ENCODE assay signal across 13 cellular contexts in the genomic region with DNA sequence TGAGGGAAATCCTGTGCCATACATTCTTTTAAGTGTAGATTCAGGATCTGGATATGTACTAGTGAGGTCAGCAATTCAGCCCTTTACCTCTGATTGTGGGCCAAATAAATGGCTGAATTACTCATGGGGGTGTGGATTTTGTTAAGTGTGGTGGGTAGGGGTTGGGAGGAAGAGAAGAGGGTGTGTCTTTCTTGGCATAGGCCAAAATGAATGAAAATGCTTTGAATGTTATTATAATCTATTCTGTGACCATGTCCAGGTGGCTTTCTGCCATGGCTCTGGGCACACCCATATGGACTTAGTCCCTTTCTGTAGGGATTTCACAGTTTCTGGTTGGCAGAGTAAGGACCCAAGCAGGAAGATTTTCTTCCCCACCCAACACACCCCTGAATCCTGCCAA.
A peak's percentile ranks its signal among the peaks of the same experiment; 100 is the strongest.
DNase-seq lines count a peak whose midpoint lies in the region; ATAC-seq and TF ChIP-seq lines count a peak whose summit lies in the region.
"Had no signal": no experiment of that assay in that cellular context is flagged by ENCODE, and none has a peak within 500 bp of the region (broad histone marks: within the 10 kb centered on the region; RNA-seq: fewer than 3 reads in every experiment).

No MANE protein-coding gene starts in this region.

- peak; percentile 63 for DNase-seq in LHCN-M2 (ENCODE audit: low read depth)
- no peak for DNase-seq in coronary artery (ENCODE audit: low spot score)
- DNase-seq in left lobe of liver (ENCODE audit: low spot score) = peak; percentile 53
- no peak for DNase-seq in tibial nerve (ENCODE audit: low spot score in 2 of 2)
- DNase-seq in GDM1 (lab: John Stamatoyannopoulos, UW) = no peak
- DNase-seq in NCI-H345 (lab: John Stamatoyannopoulos, UW) = no peak
- DNase-seq: activated B cell treated with CpG ODN at 0.5 μM for 24 hours; activated effector memory CD4-positive, alpha-beta T cell treated with Interleukin-2 at 50 U/mL for 16 hours; DMS79 treated with DMSO at 0.1 percent for 48 hours had no signal

- TF ChIP-seq EP300 in tibial nerve (IDR thresholded peaks at IDR 0.05) = no peak

- no peaks in the 10 kb centered on the region for H3K9me3 ChIP-seq in tibial nerve

- peaks cover 0 to 33% (median 6%) of the 10 kb centered on the region in 4 donors for H3K4me1 ChIP-seq in tibial nerve

- no peaks in the 10 kb centered on the region for H3K36me3 ChIP-seq in tibial nerve

- TF ChIP-seq CTCF in coronary artery (IDR thresholded peaks at IDR 0.05) = no peak
- no peak for TF ChIP-seq CTCF in tibial nerve (IDR thresholded peaks at IDR 0.05)

- no peaks in the 10 kb centered on the region for H3K27me3 ChIP-seq in tibial nerve

- no peak for TF ChIP-seq POLR2A in tibial nerve (IDR thresholded peaks at IDR 0.05)

- peak; percentile 94 for ATAC-seq in left lobe of liver
- ATAC-seq in HG03175 (IDR thresholded peaks at IDR 0.05; ENCODE audit: unreplicated experiment) = no peak
- ATAC-seq in GM18870 (IDR thresholded peaks at IDR 0.05; ENCODE audit: unreplicated experiment) = no peak
- ATAC-seq: stimulated activated effector memory CD8-positive, alpha-beta T cell treated with anti-CD3 and anti-CD28 coated beads, Interleukin-12 subunit alpha, Interleukin-12 subunit beta, amount 100 ng/mL, for 72 hours had no signal

- H3K4me3 ChIP-seq in coronary artery (no peak overlapping the region), tibial nerve (no peak overlapping the region)
- H3K4me3 ChIP-seq: PC-9 had no signal

- H3K27ac ChIP-seq in coronary artery = peak overlapping the region; percentile 72 to 92
- peak overlapping the region in 3 of 4 donors; percentile 56 to 69 (median 57) for H3K27ac ChIP-seq in tibial nerve
- H3K27ac ChIP-seq: PC-9 had no signal

Comparison
In these comparisons a context has a peak if more than half of its experiments do, and no peak if none do; other contexts are left out.
1. DNase-seq: peak in LHCN-M2 (single experiment) and left lobe of liver (single experiment); none in coronary artery (single experiment), tibial nerve (0 of 2), GDM1 (single experiment) and NCI-H345 (single experiment).